Comparison of ENCODE assay signal across 1 cellular context in the genomic region with DNA sequence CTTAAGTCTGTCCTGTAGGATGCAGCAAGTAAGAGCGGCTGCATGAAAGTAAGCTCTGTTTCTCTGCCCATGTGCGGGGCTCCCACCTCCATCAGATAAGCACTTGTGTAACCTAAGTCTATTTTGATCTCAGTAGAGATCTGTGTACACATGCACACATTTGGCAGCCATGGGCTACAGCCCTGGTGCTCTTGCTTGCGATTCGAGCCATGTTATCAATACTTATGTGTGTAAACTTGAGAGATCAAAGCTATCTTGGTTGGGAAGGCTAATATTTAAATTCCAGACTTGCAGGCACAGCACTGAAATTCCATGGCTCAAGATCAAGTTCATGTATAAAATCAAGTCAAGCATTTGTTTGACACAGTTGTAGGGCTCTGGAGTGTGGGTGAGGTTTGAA.
A peak's percentile ranks its signal among the peaks of the same experiment; 100 is the strongest.
TF ChIP-seq lines count a peak whose summit lies in the region.

No MANE protein-coding gene starts in this region.

TF ChIP-seq in HepG2, 621 proteins besides CTCF, POLR2A, EP300 and RAD21 (continues in another document):
- TF ChIP-seq CBFB (CRISPR knock-in tag; IDR thresholded peaks at IDR 0.05): peak; percentile 95
- TF ChIP-seq ZNF839 (CRISPR knock-in tag; IDR thresholded peaks at IDR 0.05; ENCODE audit: borderline replicate concordance): no peak
- peak; percentile 75; the same call in 1 of the 2 replicates for TF ChIP-seq KLF11 (CRISPR knock-in tag; IDR thresholded peaks at IDR 0.05)
- TF ChIP-seq, protein P1, sequence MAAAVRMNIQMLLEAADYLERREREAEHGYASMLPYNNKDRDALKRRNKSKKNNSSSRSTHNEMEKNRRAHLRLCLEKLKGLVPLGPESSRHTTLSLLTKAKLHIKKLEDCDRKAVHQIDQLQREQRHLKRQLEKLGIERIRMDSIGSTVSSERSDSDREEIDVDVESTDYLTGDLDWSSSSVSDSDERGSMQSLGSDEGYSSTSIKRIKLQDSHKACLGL (CRISPR knock-in tag; IDR thresholded peaks at IDR 0.05): no peak
- peak; percentile 21 for TF ChIP-seq SMC3 (IDR thresholded peaks at IDR 0.05; ENCODE audit: low read length)
- TF ChIP-seq, protein P2, sequence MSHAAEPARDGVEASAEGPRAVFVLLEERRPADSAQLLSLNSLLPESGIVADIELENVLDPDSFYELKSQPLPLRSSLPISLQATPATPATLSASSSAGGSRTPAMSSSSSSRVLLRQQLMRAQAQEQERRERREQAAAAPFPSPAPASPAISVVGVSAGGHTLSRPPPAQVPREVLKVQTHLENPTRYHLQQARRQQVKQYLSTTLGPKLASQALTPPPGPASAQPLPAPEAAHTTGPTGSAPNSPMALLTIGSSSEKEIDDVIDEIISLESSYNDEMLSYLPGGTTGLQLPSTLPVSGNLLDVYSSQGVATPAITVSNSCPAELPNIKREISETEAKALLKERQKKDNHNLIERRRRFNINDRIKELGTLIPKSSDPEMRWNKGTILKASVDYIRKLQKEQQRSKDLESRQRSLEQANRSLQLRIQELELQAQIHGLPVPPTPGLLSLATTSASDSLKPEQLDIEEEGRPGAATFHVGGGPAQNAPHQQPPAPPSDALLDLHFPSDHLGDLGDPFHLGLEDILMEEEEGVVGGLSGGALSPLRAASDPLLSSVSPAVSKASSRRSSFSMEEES (CRISPR knock-in tag; IDR thresholded peaks at IDR 0.05): peak; percentile 70
- TF ChIP-seq, protein P3, sequence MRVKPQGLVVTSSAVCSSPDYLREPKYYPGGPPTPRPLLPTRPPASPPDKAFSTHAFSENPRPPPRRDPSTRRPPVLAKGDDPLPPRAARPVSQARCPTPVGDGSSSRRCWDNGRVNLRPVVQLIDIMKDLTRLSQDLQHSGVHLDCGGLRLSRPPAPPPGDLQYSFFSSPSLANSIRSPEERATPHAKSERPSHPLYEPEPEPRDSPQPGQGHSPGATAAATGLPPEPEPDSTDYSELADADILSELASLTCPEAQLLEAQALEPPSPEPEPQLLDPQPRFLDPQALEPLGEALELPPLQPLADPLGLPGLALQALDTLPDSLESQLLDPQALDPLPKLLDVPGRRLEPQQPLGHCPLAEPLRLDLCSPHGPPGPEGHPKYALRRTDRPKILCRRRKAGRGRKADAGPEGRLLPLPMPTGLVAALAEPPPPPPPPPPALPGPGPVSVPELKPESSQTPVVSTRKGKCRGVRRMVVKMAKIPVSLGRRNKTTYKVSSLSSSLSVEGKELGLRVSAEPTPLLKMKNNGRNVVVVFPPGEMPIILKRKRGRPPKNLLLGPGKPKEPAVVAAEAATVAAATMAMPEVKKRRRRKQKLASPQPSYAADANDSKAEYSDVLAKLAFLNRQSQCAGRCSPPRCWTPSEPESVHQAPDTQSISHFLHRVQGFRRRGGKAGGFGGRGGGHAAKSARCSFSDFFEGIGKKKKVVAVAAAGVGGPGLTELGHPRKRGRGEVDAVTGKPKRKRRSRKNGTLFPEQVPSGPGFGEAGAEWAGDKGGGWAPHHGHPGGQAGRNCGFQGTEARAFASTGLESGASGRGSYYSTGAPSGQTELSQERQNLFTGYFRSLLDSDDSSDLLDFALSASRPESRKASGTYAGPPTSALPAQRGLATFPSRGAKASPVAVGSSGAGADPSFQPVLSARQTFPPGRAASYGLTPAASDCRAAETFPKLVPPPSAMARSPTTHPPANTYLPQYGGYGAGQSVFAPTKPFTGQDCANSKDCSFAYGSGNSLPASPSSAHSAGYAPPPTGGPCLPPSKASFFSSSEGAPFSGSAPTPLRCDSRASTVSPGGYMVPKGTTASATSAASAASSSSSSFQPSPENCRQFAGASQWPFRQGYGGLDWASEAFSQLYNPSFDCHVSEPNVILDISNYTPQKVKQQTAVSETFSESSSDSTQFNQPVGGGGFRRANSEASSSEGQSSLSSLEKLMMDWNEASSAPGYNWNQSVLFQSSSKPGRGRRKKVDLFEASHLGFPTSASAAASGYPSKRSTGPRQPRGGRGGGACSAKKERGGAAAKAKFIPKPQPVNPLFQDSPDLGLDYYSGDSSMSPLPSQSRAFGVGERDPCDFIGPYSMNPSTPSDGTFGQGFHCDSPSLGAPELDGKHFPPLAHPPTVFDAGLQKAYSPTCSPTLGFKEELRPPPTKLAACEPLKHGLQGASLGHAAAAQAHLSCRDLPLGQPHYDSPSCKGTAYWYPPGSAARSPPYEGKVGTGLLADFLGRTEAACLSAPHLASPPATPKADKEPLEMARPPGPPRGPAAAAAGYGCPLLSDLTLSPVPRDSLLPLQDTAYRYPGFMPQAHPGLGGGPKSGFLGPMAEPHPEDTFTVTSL (CRISPR knock-in tag; IDR thresholded peaks at IDR 0.05; ENCODE audit: borderline replicate concordance): peak; percentile 87; the same call in 1 of the 2 replicates
- peak; percentile 46; the same call in 1 of the 2 replicates for TF ChIP-seq FOXC1 (CRISPR knock-in tag; IDR thresholded peaks at IDR 0.05; ENCODE audit: borderline replicate concordance)
- no peak for TF ChIP-seq ZBTB3 (CRISPR knock-in tag; IDR thresholded peaks at IDR 0.05; ENCODE audit: borderline replicate concordance, low read depth)
- TF ChIP-seq, protein P4, sequence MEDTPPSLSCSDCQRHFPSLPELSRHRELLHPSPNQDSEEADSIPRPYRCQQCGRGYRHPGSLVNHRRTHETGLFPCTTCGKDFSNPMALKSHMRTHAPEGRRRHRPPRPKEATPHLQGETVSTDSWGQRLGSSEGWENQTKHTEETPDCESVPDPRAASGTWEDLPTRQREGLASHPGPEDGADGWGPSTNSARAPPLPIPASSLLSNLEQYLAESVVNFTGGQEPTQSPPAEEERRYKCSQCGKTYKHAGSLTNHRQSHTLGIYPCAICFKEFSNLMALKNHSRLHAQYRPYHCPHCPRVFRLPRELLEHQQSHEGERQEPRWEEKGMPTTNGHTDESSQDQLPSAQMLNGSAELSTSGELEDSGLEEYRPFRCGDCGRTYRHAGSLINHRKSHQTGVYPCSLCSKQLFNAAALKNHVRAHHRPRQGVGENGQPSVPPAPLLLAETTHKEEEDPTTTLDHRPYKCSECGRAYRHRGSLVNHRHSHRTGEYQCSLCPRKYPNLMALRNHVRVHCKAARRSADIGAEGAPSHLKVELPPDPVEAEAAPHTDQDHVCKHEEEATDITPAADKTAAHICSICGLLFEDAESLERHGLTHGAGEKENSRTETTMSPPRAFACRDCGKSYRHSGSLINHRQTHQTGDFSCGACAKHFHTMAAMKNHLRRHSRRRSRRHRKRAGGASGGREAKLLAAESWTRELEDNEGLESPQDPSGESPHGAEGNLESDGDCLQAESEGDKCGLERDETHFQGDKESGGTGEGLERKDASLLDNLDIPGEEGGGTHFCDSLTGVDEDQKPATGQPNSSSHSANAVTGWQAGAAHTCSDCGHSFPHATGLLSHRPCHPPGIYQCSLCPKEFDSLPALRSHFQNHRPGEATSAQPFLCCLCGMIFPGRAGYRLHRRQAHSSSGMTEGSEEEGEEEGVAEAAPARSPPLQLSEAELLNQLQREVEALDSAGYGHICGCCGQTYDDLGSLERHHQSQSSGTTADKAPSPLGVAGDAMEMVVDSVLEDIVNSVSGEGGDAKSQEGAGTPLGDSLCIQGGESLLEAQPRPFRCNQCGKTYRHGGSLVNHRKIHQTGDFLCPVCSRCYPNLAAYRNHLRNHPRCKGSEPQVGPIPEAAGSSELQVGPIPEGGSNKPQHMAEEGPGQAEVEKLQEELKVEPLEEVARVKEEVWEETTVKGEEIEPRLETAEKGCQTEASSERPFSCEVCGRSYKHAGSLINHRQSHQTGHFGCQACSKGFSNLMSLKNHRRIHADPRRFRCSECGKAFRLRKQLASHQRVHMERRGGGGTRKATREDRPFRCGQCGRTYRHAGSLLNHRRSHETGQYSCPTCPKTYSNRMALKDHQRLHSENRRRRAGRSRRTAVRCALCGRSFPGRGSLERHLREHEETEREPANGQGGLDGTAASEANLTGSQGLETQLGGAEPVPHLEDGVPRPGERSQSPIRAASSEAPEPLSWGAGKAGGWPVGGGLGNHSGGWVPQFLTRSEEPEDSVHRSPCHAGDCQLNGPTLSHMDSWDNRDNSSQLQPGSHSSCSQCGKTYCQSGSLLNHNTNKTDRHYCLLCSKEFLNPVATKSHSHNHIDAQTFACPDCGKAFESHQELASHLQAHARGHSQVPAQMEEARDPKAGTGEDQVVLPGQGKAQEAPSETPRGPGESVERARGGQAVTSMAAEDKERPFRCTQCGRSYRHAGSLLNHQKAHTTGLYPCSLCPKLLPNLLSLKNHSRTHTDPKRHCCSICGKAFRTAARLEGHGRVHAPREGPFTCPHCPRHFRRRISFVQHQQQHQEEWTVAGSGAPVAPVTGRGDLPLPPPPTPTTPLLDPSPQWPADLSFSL (CRISPR knock-in tag; IDR thresholded peaks at IDR 0.05): peak; percentile 65; the same call in 1 of the 2 replicates
- TF ChIP-seq, protein P5, sequence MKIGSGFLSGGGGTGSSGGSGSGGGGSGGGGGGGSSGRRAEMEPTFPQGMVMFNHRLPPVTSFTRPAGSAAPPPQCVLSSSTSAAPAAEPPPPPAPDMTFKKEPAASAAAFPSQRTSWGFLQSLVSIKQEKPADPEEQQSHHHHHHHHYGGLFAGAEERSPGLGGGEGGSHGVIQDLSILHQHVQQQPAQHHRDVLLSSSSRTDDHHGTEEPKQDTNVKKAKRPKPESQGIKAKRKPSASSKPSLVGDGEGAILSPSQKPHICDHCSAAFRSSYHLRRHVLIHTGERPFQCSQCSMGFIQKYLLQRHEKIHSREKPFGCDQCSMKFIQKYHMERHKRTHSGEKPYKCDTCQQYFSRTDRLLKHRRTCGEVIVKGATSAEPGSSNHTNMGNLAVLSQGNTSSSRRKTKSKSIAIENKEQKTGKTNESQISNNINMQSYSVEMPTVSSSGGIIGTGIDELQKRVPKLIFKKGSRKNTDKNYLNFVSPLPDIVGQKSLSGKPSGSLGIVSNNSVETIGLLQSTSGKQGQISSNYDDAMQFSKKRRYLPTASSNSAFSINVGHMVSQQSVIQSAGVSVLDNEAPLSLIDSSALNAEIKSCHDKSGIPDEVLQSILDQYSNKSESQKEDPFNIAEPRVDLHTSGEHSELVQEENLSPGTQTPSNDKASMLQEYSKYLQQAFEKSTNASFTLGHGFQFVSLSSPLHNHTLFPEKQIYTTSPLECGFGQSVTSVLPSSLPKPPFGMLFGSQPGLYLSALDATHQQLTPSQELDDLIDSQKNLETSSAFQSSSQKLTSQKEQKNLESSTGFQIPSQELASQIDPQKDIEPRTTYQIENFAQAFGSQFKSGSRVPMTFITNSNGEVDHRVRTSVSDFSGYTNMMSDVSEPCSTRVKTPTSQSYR (CRISPR knock-in tag; IDR thresholded peaks at IDR 0.05; ENCODE audit: borderline replicate concordance): peak; percentile 75; the same call in 1 of the 2 replicates
- peak; percentile 85 for TF ChIP-seq MIXL1 (CRISPR knock-in tag; IDR thresholded peaks at IDR 0.05)
- TF ChIP-seq ZFP36L1 (CRISPR knock-in tag; IDR thresholded peaks at IDR 0.05): peak; percentile 91; the same call in 1 of the 2 replicates
- TF ChIP-seq ZBTB20 (CRISPR knock-in tag; IDR thresholded peaks at IDR 0.05; ENCODE audit: borderline replicate concordance, low read depth): peak; percentile 82; the same call in 1 of the 2 replicates
- TF ChIP-seq, protein P6, sequence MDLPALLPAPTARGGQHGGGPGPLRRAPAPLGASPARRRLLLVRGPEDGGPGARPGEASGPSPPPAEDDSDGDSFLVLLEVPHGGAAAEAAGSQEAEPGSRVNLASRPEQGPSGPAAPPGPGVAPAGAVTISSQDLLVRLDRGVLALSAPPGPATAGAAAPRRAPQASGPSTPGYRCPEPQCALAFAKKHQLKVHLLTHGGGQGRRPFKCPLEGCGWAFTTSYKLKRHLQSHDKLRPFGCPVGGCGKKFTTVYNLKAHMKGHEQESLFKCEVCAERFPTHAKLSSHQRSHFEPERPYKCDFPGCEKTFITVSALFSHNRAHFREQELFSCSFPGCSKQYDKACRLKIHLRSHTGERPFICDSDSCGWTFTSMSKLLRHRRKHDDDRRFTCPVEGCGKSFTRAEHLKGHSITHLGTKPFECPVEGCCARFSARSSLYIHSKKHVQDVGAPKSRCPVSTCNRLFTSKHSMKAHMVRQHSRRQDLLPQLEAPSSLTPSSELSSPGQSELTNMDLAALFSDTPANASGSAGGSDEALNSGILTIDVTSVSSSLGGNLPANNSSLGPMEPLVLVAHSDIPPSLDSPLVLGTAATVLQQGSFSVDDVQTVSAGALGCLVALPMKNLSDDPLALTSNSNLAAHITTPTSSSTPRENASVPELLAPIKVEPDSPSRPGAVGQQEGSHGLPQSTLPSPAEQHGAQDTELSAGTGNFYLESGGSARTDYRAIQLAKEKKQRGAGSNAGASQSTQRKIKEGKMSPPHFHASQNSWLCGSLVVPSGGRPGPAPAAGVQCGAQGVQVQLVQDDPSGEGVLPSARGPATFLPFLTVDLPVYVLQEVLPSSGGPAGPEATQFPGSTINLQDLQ (CRISPR knock-in tag; IDR thresholded peaks at IDR 0.05): peak; percentile 42; the same call in 1 of the 2 replicates
- TF ChIP-seq ARHGAP35 (CRISPR knock-in tag; IDR thresholded peaks at IDR 0.05; ENCODE audit: borderline replicate concordance): peak; percentile 76; the same call in 1 of the 2 replicates
- peak; percentile 80; the same call in 1 of the 2 replicates for TF ChIP-seq ZNF746 (CRISPR knock-in tag; IDR thresholded peaks at IDR 0.05)
- TF ChIP-seq ZNF484 (CRISPR knock-in tag; IDR thresholded peaks at IDR 0.05; ENCODE audit: borderline replicate concordance, low read depth): no peak
- TF ChIP-seq RARA (CRISPR knock-in tag; IDR thresholded peaks at IDR 0.05): peak; percentile 99
- TF ChIP-seq, protein P7, sequence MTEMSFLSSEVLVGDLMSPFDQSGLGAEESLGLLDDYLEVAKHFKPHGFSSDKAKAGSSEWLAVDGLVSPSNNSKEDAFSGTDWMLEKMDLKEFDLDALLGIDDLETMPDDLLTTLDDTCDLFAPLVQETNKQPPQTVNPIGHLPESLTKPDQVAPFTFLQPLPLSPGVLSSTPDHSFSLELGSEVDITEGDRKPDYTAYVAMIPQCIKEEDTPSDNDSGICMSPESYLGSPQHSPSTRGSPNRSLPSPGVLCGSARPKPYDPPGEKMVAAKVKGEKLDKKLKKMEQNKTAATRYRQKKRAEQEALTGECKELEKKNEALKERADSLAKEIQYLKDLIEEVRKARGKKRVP (CRISPR knock-in tag; IDR thresholded peaks at IDR 0.05): peak in 1 of 2 experiments; percentile 79; a peak in 2 of 4 replicates
- TF ChIP-seq, protein P8, sequence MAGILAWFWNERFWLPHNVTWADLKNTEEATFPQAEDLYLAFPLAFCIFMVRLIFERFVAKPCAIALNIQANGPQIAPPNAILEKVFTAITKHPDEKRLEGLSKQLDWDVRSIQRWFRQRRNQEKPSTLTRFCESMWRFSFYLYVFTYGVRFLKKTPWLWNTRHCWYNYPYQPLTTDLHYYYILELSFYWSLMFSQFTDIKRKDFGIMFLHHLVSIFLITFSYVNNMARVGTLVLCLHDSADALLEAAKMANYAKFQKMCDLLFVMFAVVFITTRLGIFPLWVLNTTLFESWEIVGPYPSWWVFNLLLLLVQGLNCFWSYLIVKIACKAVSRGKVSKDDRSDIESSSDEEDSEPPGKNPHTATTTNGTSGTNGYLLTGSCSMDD (CRISPR knock-in tag; IDR thresholded peaks at IDR 0.05): no peak
- TF ChIP-seq, protein P9, sequence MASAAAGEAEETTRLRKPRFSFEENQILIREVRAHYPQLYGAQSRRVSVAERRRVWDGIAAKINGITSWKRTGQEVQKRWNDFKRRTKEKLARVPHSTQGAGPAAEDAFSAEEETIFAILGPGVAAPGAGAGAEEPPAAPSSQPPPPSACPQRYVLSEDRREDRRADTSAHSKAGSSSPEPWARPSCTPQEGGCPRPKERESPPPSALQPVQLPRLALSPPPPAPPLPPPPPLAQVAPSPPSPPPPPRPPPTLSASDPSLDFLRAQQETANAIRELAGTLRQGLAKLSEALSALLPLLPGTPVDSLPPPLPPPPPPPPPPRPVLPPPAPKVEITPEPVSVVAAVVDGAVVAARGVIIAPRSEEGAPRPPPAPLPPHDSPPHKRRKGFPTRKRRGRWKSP (CRISPR knock-in tag; IDR thresholded peaks at IDR 0.05): peak; percentile 56; the same call in 1 of the 2 replicates
- peak; percentile 41; the same call in 1 of the 2 replicates for TF ChIP-seq MTF1 (CRISPR knock-in tag; IDR thresholded peaks at IDR 0.05)
- peak; percentile 83 for TF ChIP-seq DPF2 (CRISPR knock-in tag; IDR thresholded peaks at IDR 0.05; ENCODE audit: borderline replicate concordance, low read depth)
- TF ChIP-seq NR2F6 (IDR thresholded peaks at IDR 0.05): peak; percentile 77
- peak; percentile 80 for TF ChIP-seq NR2F6 (CRISPR knock-in tag; IDR thresholded peaks at IDR 0.05)
